ENCODE assay signal across 1 cellular context in genomic region chr14:29710015-29710414, GRCh38.
TF ChIP-seq lines count a peak whose summit lies in the region.

No MANE protein-coding gene starts in this region.

TF ChIP-seq in GM23338, 12 proteins besides CTCF, POLR2A, EP300 and RAD21 (continued from another document):
- TF ChIP-seq ZNF462 (CRISPR knock-in tag; IDR thresholded peaks at IDR 0.05) (no peak), JUNB (IDR thresholded peaks at IDR 0.05; ENCODE audit: unreplicated experiment) (no peak), CREB1 (CRISPR knock-in tag; IDR thresholded peaks at IDR 0.05; ENCODE audit: low read depth) (no peak)
